Comparison of ENCODE assay signal across 16 cellular contexts in the genomic region with DNA sequence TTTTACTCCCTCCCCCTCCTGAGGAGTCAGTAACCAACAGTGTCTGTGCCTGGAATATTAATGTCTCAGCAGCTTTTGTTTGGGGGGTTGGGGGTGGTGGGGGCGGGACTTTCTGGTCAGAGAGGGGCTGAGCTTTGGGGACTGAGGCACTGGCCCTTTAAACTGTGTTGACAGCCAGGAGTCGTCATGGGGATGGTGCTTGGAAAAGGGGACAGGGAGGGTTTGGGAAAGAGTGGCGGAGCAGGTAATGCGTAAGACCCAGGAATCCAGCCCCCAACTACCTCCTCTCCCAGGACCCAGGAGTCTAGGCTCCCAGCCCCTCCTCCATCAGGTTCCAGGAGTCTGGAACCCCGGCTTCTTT. TPM values are rescaled to one million over a fixed set of nuclear protein-coding genes. Genes with fewer than 3 reads are reported as not detected.
DNase-seq lines count a peak whose midpoint lies in the region; ATAC-seq, FAIRE-seq and TF ChIP-seq lines count a peak whose summit lies in the region.
"Had no signal": no experiment of that assay in that cellular context is flagged by ENCODE, and none has a peak within 500 bp of the region (broad histone marks: within the 10 kb centered on the region; RNA-seq: fewer than 3 reads in every experiment).

No MANE protein-coding gene starts in this region.

- no peak for ATAC-seq in GM18867 (IDR thresholded peaks at IDR 0.05; ENCODE audit: unreplicated experiment)
- no peak for ATAC-seq in GM21447 (IDR thresholded peaks at IDR 0.05; ENCODE audit: unreplicated experiment)
- ATAC-seq: stimulated activated naive CD8-positive, alpha-beta T cell treated with anti-CD3 and anti-CD28 coated beads, Interleukin-15, Interleukin-2, amounts not matched to agents 100 U/mL and 50 U/mL, for 24 hours had no signal

- H4K20me1 ChIP-seq in keratinocyte (ENCODE audit: control insufficient read depth, extremely low read depth, insufficient read depth, low read length) = no peaks in the 10 kb centered on the region

- H3K9ac ChIP-seq in HUES48 (ENCODE audit: low read depth, low read length) (peak overlapping the region; percentile 58; the same call in 1 of the 2 replicates), keratinocyte (ENCODE audit: control insufficient read depth, extremely low read depth, insufficient read depth, low read length) (no peak overlapping the region)

- DNase-seq in keratinocyte (ENCODE audit: low read depth, low spot score) (no peak), prostate gland (ENCODE audit: low spot score) (no peak), RCC 7860 (ENCODE audit: low spot score) (no peak)
- no peak for DNase-seq in stimulated activated CD4-positive, alpha-beta T cell treated with anti-CD3 and anti-CD28 coated beads, Interleukin-4, amount 100 ng/mL, for 1 hour
- DNase-seq: activated CD8-positive, alpha-beta memory T cell treated with anti-CD3 and anti-CD28 coated beads for 24 hours; activated naive CD4-positive, alpha-beta T cell treated with anti-CD3 and anti-CD28 coated beads, Interleukin-2, amount 50 U/mL, for 16 hours; CD4-positive, alpha-beta memory T cell; GF-D8; NCI-H1092 treated with DMSO at 0.1 percent for 48 hours; stimulated activated CD4-positive, alpha-beta T cell treated with anti-CD3 and anti-CD28 coated beads, Interleukin-1b, Interleukin-23, amount 100 ng/mL, for 48 hours; stimulated activated naive CD8-positive, alpha-beta T cell treated with anti-CD3 and anti-CD28 coated beads, Interleukin-15, Interleukin-2, amounts not matched to agents 100 U/mL and 50 U/mL, for 24 hours had no signal

- FAIRE-seq in keratinocyte (lab: Jason Lieb, UNC) (no peak), RCC 7860 (lab: Jason Lieb, UNC) (no peak)

- H3K4me1 ChIP-seq in HUES48 (ENCODE audit: control insufficient read depth, insufficient read depth, low read length) = peaks cover 23% of the 10 kb centered on the region
- peaks cover 13% of the 10 kb centered on the region for H3K4me1 ChIP-seq in keratinocyte (ENCODE audit: control insufficient read depth, extremely low read depth, insufficient read depth, low read length)
- no peaks in the 10 kb centered on the region for H3K4me1 ChIP-seq in prostate gland (replicated peaks)

- no peaks in the 10 kb centered on the region for H3K36me3 ChIP-seq in HUES48 (ENCODE audit: control insufficient read depth, insufficient read depth, low read length)
- no peaks in the 10 kb centered on the region for H3K36me3 ChIP-seq in keratinocyte (ENCODE audit: control insufficient read depth in 2 of 2, extremely low read depth in 1 of 2, insufficient read depth in 2 of 2, low read length in 2 of 2)
- no peaks in the 10 kb centered on the region for H3K36me3 ChIP-seq in prostate gland

- no peaks in the 10 kb centered on the region for H3K9me3 ChIP-seq in HUES48 (ENCODE audit: control insufficient read depth, insufficient read depth, low read length)
- no peaks in the 10 kb centered on the region for H3K9me3 ChIP-seq in keratinocyte (ENCODE audit: control insufficient read depth, low read depth, low read length)
- no peaks in the 10 kb centered on the region for H3K9me3 ChIP-seq in prostate gland

- H3K9me1 ChIP-seq in keratinocyte (ENCODE audit: control insufficient read depth, extremely low read depth, insufficient read depth, low read length) = no peaks in the 10 kb centered on the region

- H3K27me3 ChIP-seq in HUES48 (ENCODE audit: control insufficient read depth, insufficient read depth, low read length) = peaks cover 31% of the 10 kb centered on the region
- peaks cover 15% of the 10 kb centered on the region for H3K27me3 ChIP-seq in keratinocyte (ENCODE audit: control insufficient read depth, extremely low read depth, insufficient read depth, low read length)
- H3K27me3 ChIP-seq in prostate gland (replicated peaks; ENCODE audit: insufficient read depth) = no peaks in the 10 kb centered on the region

- no peaks in the 10 kb centered on the region for H3K79me2 ChIP-seq in keratinocyte (ENCODE audit: control insufficient read depth, insufficient read depth, low read length)

- no peak overlapping the region for H2AFZ ChIP-seq in keratinocyte (ENCODE audit: control insufficient read depth, low read length)

- peak overlapping the region; percentile 59 for H3K4me3 ChIP-seq in HUES48 (ENCODE audit: low read depth, low read length)
- no peak overlapping the region for H3K4me3 ChIP-seq in keratinocyte (ENCODE audit: control insufficient read depth in 2 of 3, extremely low read depth in 1 of 3, insufficient read depth in 2 of 3, low read depth in 1 of 3, low read length in 3 of 3)
- H3K4me3 ChIP-seq in prostate gland = peak overlapping the region; percentile 14 to 16

- H3K27ac ChIP-seq in HUES48 (ENCODE audit: low read depth, low read length) (no peak overlapping the region), cingulate gyrus (ENCODE audit: low read depth, low read length) (peak overlapping the region; percentile 99), keratinocyte (ENCODE audit: control insufficient read depth, insufficient read depth, low read length) (no peak overlapping the region), prostate gland (peak overlapping the region; percentile 50 to 54)

- dilution Hi-C loops in keratinocyte (cut with MboI; ENCODE audit: extremely low pct_ligation_motif_present, low sequenced_read_pairs) = no loop called here

- TF ChIP-seq POLR2A in prostate gland (IDR thresholded peaks at IDR 0.05) = no peak

- intact Hi-C loops in prostate gland (cut with DNase I) = no loop called here

- no peak for TF ChIP-seq CTCF in keratinocyte (optimal IDR thresholded peaks at IDR 0.05 in 1 of 3, IDR thresholded peaks at IDR 0.05 in 1 of 3, conservative IDR thresholded peaks at IDR 0.05 in 1 of 3; ENCODE audit: extremely low read depth in 1 of 3, insufficient read depth in 2 of 3, low read length in 3 of 3)
- no peak for TF ChIP-seq CTCF in prostate gland (IDR thresholded peaks at IDR 0.05)

- WGBS in prostate gland = 10% methylated on average over 5 of the region's 5 CpGs

- peak overlapping the region; percentile 77 for H3K4me2 ChIP-seq in keratinocyte (ENCODE audit: control insufficient read depth, extremely low read depth, insufficient read depth, low read depth, low read length)

RNA-seq across cellular contexts. Expression of a gene that starts 5.2 kb away (rescaled TPM):
- 3.0 to 4.4 TPM (median 4.3 TPM) in 3 replicates for polyA plus RNA-seq in keratinocyte
- 10.5 TPM for polyA plus RNA-seq in keratinocyte (2011; ENCODE audit: low read depth)
- 1.3 and 2.7 TPM in 2 replicates for polyA plus RNA-seq in keratinocyte (2011; cell fraction: cytosol; rRNA removed)
- 5.0 and 5.6 TPM in 2 replicates for polyA plus RNA-seq in keratinocyte (2011; cell fraction: nucleus; rRNA removed)
- 8.5 and 11.1 TPM in 2 replicates for polyA plus RNA-seq in keratinocyte (2012; ENCODE audit: low replicate concordance)
- polyA minus RNA-seq in keratinocyte = 2.4 to 4.1 TPM (median 2.8 TPM) in 3 replicates
- polyA minus RNA-seq in keratinocyte (2011; cell fraction: cytosol; rRNA and poly(A)+ RNA removed) = 2.3 TPM
- 4.1 and 4.6 TPM in 2 replicates for polyA minus RNA-seq in keratinocyte (2011; cell fraction: nucleus; rRNA and poly(A)+ RNA removed)
- total RNA-seq in prostate gland = 10 to 100 TPM; 21.1 to 49.4 TPM

RNA-seq across cellular contexts. Expression of a gene that starts 15.1 kb away (rescaled TPM):
- polyA plus RNA-seq in keratinocyte = 13.9 to 15.8 TPM (median 15.0 TPM) in 3 replicates
- 1.5 TPM for polyA plus RNA-seq in keratinocyte (2011; ENCODE audit: low read depth)
- 8.3 and 21.5 TPM in 2 replicates for polyA plus RNA-seq in keratinocyte (2011; cell fraction: cytosol; rRNA removed)
- polyA plus RNA-seq in keratinocyte (2011; cell fraction: nucleus; rRNA removed) = 10.7 and 14.3 TPM in 2 replicates
- polyA plus RNA-seq in keratinocyte (2012; ENCODE audit: low replicate concordance) = 6.5 and 26.5 TPM in 2 replicates
- polyA minus RNA-seq in keratinocyte = 1.2 to 7.4 TPM (median 4.7 TPM) in 3 replicates
- 9.4 TPM for polyA minus RNA-seq in keratinocyte (2011; cell fraction: cytosol; rRNA and poly(A)+ RNA removed)
- polyA minus RNA-seq in keratinocyte (2011; cell fraction: nucleus; rRNA and poly(A)+ RNA removed) = 2.1 and 6.4 TPM in 2 replicates
- total RNA-seq in prostate gland = 100 to 1,000 TPM in 1 of 2 donors, 10 to 100 TPM in 1; 51.7 to 108 TPM

RNA-seq across cellular contexts. Expression of a gene that starts 22.6 kb away (rescaled TPM):
- polyA plus RNA-seq in keratinocyte = 0.02 to 0.03 TPM (median 0.03 TPM) in 3 replicates
- 0.29 TPM for polyA plus RNA-seq in keratinocyte (2011; ENCODE audit: low read depth)
- polyA plus RNA-seq in keratinocyte (2011; cell fraction: cytosol; rRNA removed) = 0.04 TPM in 1 of 2 replicates, not detected in the other
- 0.31 and 0.53 TPM in 2 replicates for polyA plus RNA-seq in keratinocyte (2011; cell fraction: nucleus; rRNA removed)
- 0.21 and 0.41 TPM in 2 replicates for polyA plus RNA-seq in keratinocyte (2012; ENCODE audit: low replicate concordance)
- polyA minus RNA-seq in keratinocyte = not detected in 3 replicates
- polyA minus RNA-seq in keratinocyte (2011; cell fraction: cytosol; rRNA and poly(A)+ RNA removed) = not detected
- not detected in 2 replicates for polyA minus RNA-seq in keratinocyte (2011; cell fraction: nucleus; rRNA and poly(A)+ RNA removed)
- total RNA-seq in prostate gland = under 1 TPM; 0.28 to 0.59 TPM
- total RNA-seq: myocyte had no signal

RNA-seq across cellular contexts. Expression of a gene that starts 35.5 kb away (rescaled TPM):
- 50.8 to 64.3 TPM (median 56.2 TPM) in 3 replicates for polyA plus RNA-seq in keratinocyte
- polyA plus RNA-seq in keratinocyte (2011; ENCODE audit: low read depth) = 87.4 TPM
- polyA plus RNA-seq in keratinocyte (2011; cell fraction: cytosol; rRNA removed) = 27.0 and 33.8 TPM in 2 replicates
- polyA plus RNA-seq in keratinocyte (2011; cell fraction: nucleus; rRNA removed) = 166 and 199 TPM in 2 replicates
- 41.2 and 71.4 TPM in 2 replicates for polyA plus RNA-seq in keratinocyte (2012; ENCODE audit: low replicate concordance)
- 36.5 to 81.7 TPM (median 75.3 TPM) in 3 replicates for polyA minus RNA-seq in keratinocyte
- 38.8 TPM for polyA minus RNA-seq in keratinocyte (2011; cell fraction: cytosol; rRNA and poly(A)+ RNA removed)
- polyA minus RNA-seq in keratinocyte (2011; cell fraction: nucleus; rRNA and poly(A)+ RNA removed) = 86.1 and 94.1 TPM in 2 replicates
- total RNA-seq in prostate gland = 10 to 100 TPM in 1 of 2 donors, 1 to 10 TPM in 1; 6.9 to 40.9 TPM

RNA-seq across cellular contexts. Expression of a gene that starts 38.1 kb away (rescaled TPM):
- polyA plus RNA-seq in keratinocyte = 6.4 to 10.6 TPM (median 8.3 TPM) in 3 replicates
- 5.2 TPM for polyA plus RNA-seq in keratinocyte (2011; ENCODE audit: low read depth)
- polyA plus RNA-seq in keratinocyte (2011; cell fraction: cytosol; rRNA removed) = 8.0 and 13.6 TPM in 2 replicates
- 5.0 and 8.7 TPM in 2 replicates for polyA plus RNA-seq in keratinocyte (2011; cell fraction: nucleus; rRNA removed)
- 8.5 and 11.8 TPM in 2 replicates for polyA plus RNA-seq in keratinocyte (2012; ENCODE audit: low replicate concordance)
- polyA minus RNA-seq in keratinocyte = 4.3 to 7.6 TPM (median 5.7 TPM) in 3 replicates
- 4.2 TPM for polyA minus RNA-seq in keratinocyte (2011; cell fraction: cytosol; rRNA and poly(A)+ RNA removed)
- 3.9 and 4.9 TPM in 2 replicates for polyA minus RNA-seq in keratinocyte (2011; cell fraction: nucleus; rRNA and poly(A)+ RNA removed)
- total RNA-seq in prostate gland = 10 to 100 TPM; 25.1 to 30.6 TPM

Comparison
In these comparisons a context has a peak if more than half of its experiments do, and no peak if none do; other contexts are left out.
1. H3K27ac ChIP-seq: peak in cingulate gyrus (single experiment) and prostate gland (2 of 2); none in HUES48 (single experiment) and keratinocyte (single experiment).
2. H3K4me3 ChIP-seq: peak in HUES48 (single experiment) and prostate gland (2 of 2); none in keratinocyte (0 of 3).